ENCODE assay signal across 12 cellular contexts in genomic region chr1:229862017-229862774, GRCh38.
DNase-seq lines count a peak whose midpoint lies in the region; ATAC-seq and TF ChIP-seq lines count a peak whose summit lies in the region.
"Had no signal": no experiment of that assay in that cellular context is flagged by ENCODE, and none has a peak within 500 bp of the region (broad histone marks: within the 10 kb centered on the region; RNA-seq: fewer than 3 reads in every experiment).

No MANE protein-coding gene starts in this region.

- H3K9me3 Mint-ChIP-seq in naive thymus-derived CD8-positive, alpha-beta T cell, result no peaks in the 10 kb centered on the region

- H3K4me1 ChIP-seq in right atrium auricular region (peaks cover 0 to 41% of the 10 kb centered on the region in 2 donors), hepatocyte (ENCODE audit: insufficient read depth) (peaks cover 7% of the 10 kb centered on the region), ovary (ENCODE audit: insufficient read depth) (peaks cover 15% of the 10 kb centered on the region), Peyer's patch (no peaks in the 10 kb centered on the region), spleen (no peaks in the 10 kb centered on the region)

- no peak for TF ChIP-seq POLR2A in ovary (IDR thresholded peaks at IDR 0.05)
- no peak for TF ChIP-seq POLR2A in Peyer's patch (IDR thresholded peaks at IDR 0.05)
- no peak for TF ChIP-seq POLR2A in spleen (IDR thresholded peaks at IDR 0.05)

- H3K27ac Mint-ChIP-seq in naive thymus-derived CD8-positive, alpha-beta T cell, result peak overlapping the region in 1 of 10 donors; percentile 33

- peaks cover 0 to 6% (median 0%) of the 10 kb centered on the region in 5 donors for H3K27me3 Mint-ChIP-seq in naive thymus-derived CD8-positive, alpha-beta T cell

- WGBS in hepatocyte (ENCODE audit: low lambda C conversion rate, missing lambda C conversion rate), result 58% methylated on average over 14 of the region's 15 CpGs
- WGBS in ovary, 3 donors, result 16 to 22% (median 16%) methylated on average over 15 of the region's 15 CpGs
- 48 to 77% (median 65%) methylated on average over 15 of the region's 15 CpGs for WGBS in spleen, 5 donors

- H3K9me3 ChIP-seq in right atrium auricular region (no peaks in the 10 kb centered on the region), hepatocyte (ENCODE audit: low read depth) (no peaks in the 10 kb centered on the region), ovary (no peaks in the 10 kb centered on the region), Peyer's patch (no peaks in the 10 kb centered on the region), spleen (no peaks in the 10 kb centered on the region)
- H3K9me3 ChIP-seq: ascending aorta had no signal

- H3K36me3 ChIP-seq in right atrium auricular region, result no peaks in the 10 kb centered on the region
- H3K36me3 ChIP-seq in hepatocyte (replicated peaks; ENCODE audit: insufficient read depth, low read depth), result no peaks in the 10 kb centered on the region
- no peaks in the 10 kb centered on the region for H3K36me3 ChIP-seq in ovary
- no peaks in the 10 kb centered on the region for H3K36me3 ChIP-seq in Peyer's patch
- H3K36me3 ChIP-seq in spleen, result no peaks in the 10 kb centered on the region
- H3K36me3 ChIP-seq: ascending aorta had no signal

- H3K4me2 ChIP-seq in hepatocyte, result no peak overlapping the region

- H2AFZ ChIP-seq in hepatocyte, result peak overlapping the region; percentile 55

- no peaks in the 10 kb centered on the region for H4K20me1 ChIP-seq in hepatocyte (ENCODE audit: insufficient read depth, poor library complexity, severe bottlenecking)

- TF ChIP-seq EP300 in ovary (IDR thresholded peaks at IDR 0.05), result no peak

- H3K4me3 ChIP-seq in right atrium auricular region, result no peak overlapping the region
- H3K4me3 ChIP-seq in hepatocyte, result no peak overlapping the region
- no peak overlapping the region for H3K4me3 ChIP-seq in ovary
- no peak overlapping the region for H3K4me3 ChIP-seq in Peyer's patch
- no peak overlapping the region for H3K4me3 ChIP-seq in spleen
- H3K4me3 ChIP-seq: ascending aorta had no signal

- H3K27me3 ChIP-seq in right atrium auricular region (no peaks in the 10 kb centered on the region), hepatocyte (no peaks in the 10 kb centered on the region), ovary (no peaks in the 10 kb centered on the region), Peyer's patch (no peaks in the 10 kb centered on the region), spleen (replicated peaks in 1 of 7) (peaks cover 0 to 7% (median 0%) of the 10 kb centered on the region in 7 donors)
- H3K27me3 ChIP-seq: ascending aorta had no signal

- intact Hi-C loops in left cardiac atrium (cut with DNase I) (no loop called here), ovary (cut with DNase I) (loop anchor here in 1 of 4 donors (10.0 kb wide), 1 partner anchor 197 kb away; no protein-coding TSS in a partner anchor), spleen (cut with DNase I; ENCODE audit: low total_unique reads) (no loop called here)

- H3K9me2 ChIP-seq in hepatocyte (replicated peaks; ENCODE audit: insufficient read depth), result no peaks in the 10 kb centered on the region

- H3K4me3 Mint-ChIP-seq in naive thymus-derived CD8-positive, alpha-beta T cell, result no peak overlapping the region

- no peak for DNase-seq in right atrium auricular region (ENCODE audit: low spot score)
- no peak for DNase-seq in left cardiac atrium
- no peak for DNase-seq in hepatocyte (ENCODE audit: low spot score)
- DNase-seq in ovary, result peak; percentile 53 to 59 (median 59)
- DNase-seq in naive thymus-derived CD8-positive, alpha-beta T cell, result no peak
- DNase-seq in Peyer's patch, result no peak
- no peak for DNase-seq in spleen
- DNase-seq: activated CD4-positive, alpha-beta T cell treated with anti-CD3 and anti-CD28 coated beads for 48 hours; stimulated activated CD4-positive, alpha-beta T cell treated with anti-CD3 and anti-CD28 coated beads, Interleukin-12 subunit alpha, Interleukin-12 subunit beta, amount 100 ng/mL, for 4 hours; SW 1271 had no signal

- TF ChIP-seq CTCF in right atrium auricular region (IDR thresholded peaks at IDR 0.05) (no peak), hepatocyte (IDR thresholded peaks at IDR 0.05; ENCODE audit: poor library complexity) (no peak), ovary (IDR thresholded peaks at IDR 0.05) (no peak), Peyer's patch (IDR thresholded peaks at IDR 0.05) (no peak), spleen (IDR thresholded peaks at IDR 0.05 in 8 of 11, conservative IDR thresholded peaks at IDR 0.05 in 3 of 11) (no peak)

- H3K79me2 ChIP-seq in hepatocyte, result no peaks in the 10 kb centered on the region

- POLR2A ChIA-PET in naive thymus-derived CD8-positive, alpha-beta T cell (lab: Charles Lee), result no interaction called here

- H3K4me1 Mint-ChIP-seq in naive thymus-derived CD8-positive, alpha-beta T cell, result peaks cover 5 to 8% (median 7%) of the 10 kb centered on the region in 4 donors

- no peaks in the 10 kb centered on the region for H3K36me3 Mint-ChIP-seq in naive thymus-derived CD8-positive, alpha-beta T cell

- H3K27ac ChIP-seq in right atrium auricular region (peak overlapping the region; percentile 37 to 58), hepatocyte (peak overlapping the region; percentile 16), ovary (peak overlapping the region; percentile 34 to 87), Peyer's patch (peak overlapping the region in 1 of 4 donors; percentile 58), spleen (peak overlapping the region in 3 of 8 donors; percentile 0 to 30 (median 2))
- H3K27ac ChIP-seq: ascending aorta had no signal

- no peak for ATAC-seq in left cardiac atrium
- ATAC-seq in naive thymus-derived CD8-positive, alpha-beta T cell, result no peak
- no peak for ATAC-seq in GM18511 (IDR thresholded peaks at IDR 0.05; ENCODE audit: unreplicated experiment)

Comparison
In these comparisons a context has a peak if more than half of its experiments do, and no peak if none do; other contexts are left out.
1. DNase-seq: peak in ovary (5 of 5); none in right atrium auricular region (single experiment), left cardiac atrium (single experiment), hepatocyte (single experiment), naive thymus-derived CD8-positive, alpha-beta T cell (0 of 10), Peyer's patch (0 of 3) and spleen (single experiment).